Comparison of ENCODE assay signal across 19 cellular contexts in the genomic region with DNA sequence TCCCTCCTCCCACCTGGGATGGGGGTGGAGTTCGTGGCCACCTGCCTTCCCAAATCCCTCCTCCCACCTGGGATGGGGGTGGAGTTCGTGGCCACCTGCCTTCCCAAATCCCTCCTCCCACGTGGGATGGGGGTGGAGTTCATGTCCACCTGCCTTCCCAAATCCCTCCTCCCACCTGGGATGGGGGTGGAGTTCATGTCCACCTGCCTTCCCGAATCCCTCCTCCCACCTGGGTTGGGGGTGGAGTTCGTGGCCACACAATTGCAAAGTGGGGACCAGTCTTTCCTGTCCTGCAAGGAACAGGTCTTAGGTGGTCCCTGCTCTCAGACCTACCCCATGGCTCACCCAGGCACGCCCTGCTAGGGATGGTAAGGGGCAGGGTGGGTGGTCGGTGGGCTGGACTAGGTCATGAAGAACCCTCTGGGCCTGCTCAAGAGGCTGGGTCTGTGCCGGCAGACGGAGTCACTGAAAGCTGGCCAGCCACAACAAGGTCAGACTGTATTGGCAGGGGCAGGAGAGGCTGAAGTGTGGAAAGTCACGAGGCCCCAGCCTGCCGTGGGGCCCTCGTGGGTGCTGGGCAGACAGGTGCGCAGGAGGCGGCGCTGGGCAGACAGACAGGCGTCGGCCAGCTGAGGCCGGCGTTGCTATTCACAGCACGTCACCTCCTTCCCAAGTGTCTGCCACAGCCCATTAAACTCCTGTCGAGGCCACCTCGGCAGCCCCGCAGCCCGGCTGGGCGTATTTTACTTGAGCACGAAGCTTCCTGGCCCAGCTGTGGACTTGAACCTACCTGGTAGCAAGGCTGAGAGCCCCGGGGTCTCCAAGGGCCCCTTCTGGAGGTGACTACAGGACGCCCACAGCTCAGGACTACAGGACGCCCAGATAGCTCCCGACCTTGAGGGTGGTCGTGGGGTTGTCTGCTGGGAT. TPM values are rescaled to one million over a fixed set of nuclear protein-coding genes. Genes with fewer than 3 reads are reported as not detected.
DNase-seq lines count a peak whose midpoint lies in the region; ATAC-seq, FAIRE-seq and TF ChIP-seq lines count a peak whose summit lies in the region.
"Had no signal": no experiment of that assay in that cellular context is flagged by ENCODE, and none has a peak within 500 bp of the region (broad histone marks: within the 10 kb centered on the region; RNA-seq: fewer than 3 reads in every experiment).

No MANE protein-coding gene starts in this region.

- peak overlapping the region; percentile 9; the same call in 1 of the 2 replicates for H2BK20ac ChIP-seq in H1 (ENCODE audit: low read length)

- no TSS peak for BruUV-seq in HepG2 (replicated peaks; lab: Mats Ljungman, UMichigan)

- peak overlapping the region; percentile 65; the same call in 1 of the 2 replicates for H2BK15ac ChIP-seq in H1 (ENCODE audit: low read length)

- WGBS in right lobe of liver (ENCODE audit: insufficient coverage, low coverage, low lambda C conversion rate, missing lambda C conversion rate), result 30% methylated on average over 2 of the region's 31 CpGs
- WGBS in HepG2 (ENCODE audit: low lambda C conversion rate), result 49% methylated on average over 20 of the region's 31 CpGs
- WGBS in H1 (ENCODE audit: extremely low coverage in 1 of 2, insufficient coverage in 1 of 2, insufficient read length in 1 of 2, insufficient replicate concordance in 2 of 2, low coverage in 1 of 2, low lambda C conversion rate in 2 of 2, missing lambda C conversion rate in 1 of 2), 2 experiments, result 86% methylated on average over 31 of the region's 31 CpGs; no CpG with 5 or more reads in 1 of the 2 experiments
- 82% methylated on average over 19 of the region's 31 CpGs for WGBS in SK-N-SH (ENCODE audit: low lambda C conversion rate)

- POLR2A ChIA-PET in HepG2 (lab: Yijun Ruan, JAX) (no interaction called here), H1 (lab: Charles Lee; ENCODE audit: partially characterized antibody) (interaction anchor here (0.7 to 0.8 kb wide), 2 partner anchors 13 to 16 kb away, joined by 3 read pairs; no protein-coding TSS in a partner anchor), SK-N-SH (lab: Yijun Ruan, JAX) (no interaction called here)
- POLR2A ChIA-PET in activated CD8-positive, alpha-beta T cell treated with anti-CD3 and anti-CD28 coated beads for 36 hours (lab: Charles Lee), result no interaction called here

- H3K27me3 Mint-ChIP-seq in natural killer cell treated with Interleukin-12 subunit alpha and Interleukin-12 subunit beta and Interleukin-15 and Interleukin-18, amount 100 ng/mL, for 72 hours, result peaks cover 0 to 6% of the 10 kb centered on the region in 2 donors
- H3K27me3 Mint-ChIP-seq in activated CD8-positive, alpha-beta T cell treated with anti-CD3 and anti-CD28 coated beads for 36 hours, result peaks cover 12% of the 10 kb centered on the region

- H3K4me1 Mint-ChIP-seq in natural killer cell treated with Interleukin-12 subunit alpha and Interleukin-12 subunit beta and Interleukin-15 and Interleukin-18, amount 100 ng/mL, for 72 hours (ENCODE audit: low read depth in 2 of 2), result no peaks in the 10 kb centered on the region
- peaks cover 2% of the 10 kb centered on the region for H3K4me1 Mint-ChIP-seq in activated CD8-positive, alpha-beta T cell treated with anti-CD3 and anti-CD28 coated beads for 36 hours (ENCODE audit: low read depth)
- H3K4me1 Mint-ChIP-seq: stimulated activated naive CD8-positive, alpha-beta T cell treated with anti-CD3 and anti-CD28 coated beads, Interleukin-15, amount 100 ng/mL, for 72 hours had no signal

- H3K27ac ChIP-seq in right lobe of liver (no peak overlapping the region), HepG2 (ENCODE audit: extremely low read length, insufficient read depth, low read length) (no peak overlapping the region), H1 (ENCODE audit: low read depth, low read length) (no peak overlapping the region), SK-N-SH (ENCODE audit: low read depth in 2 of 2, low read length in 1 of 2) (no peak overlapping the region)
- H3K27ac ChIP-seq: colonic mucosa, heart right ventricle had no signal

- FAIRE-seq in HepG2 (lab: Jason Lieb, UNC) (no peak), H1 (lab: Jason Lieb, UNC) (peak; percentile 97)
- FAIRE-seq: endometrium had no signal

- ATAC-seq in right lobe of liver (no peak), HepG2 (no peak), GM21723 (IDR thresholded peaks at IDR 0.05; ENCODE audit: unreplicated experiment) (no peak)
- no peak for ATAC-seq in natural killer cell treated with Interleukin-12 subunit alpha and Interleukin-12 subunit beta and Interleukin-15 and Interleukin-18, amount 100 ng/mL, for 72 hours
- no peak for ATAC-seq in activated CD8-positive, alpha-beta T cell treated with anti-CD3 and anti-CD28 coated beads for 36 hours
- ATAC-seq: CD8-positive, alpha-beta T cell; heart right ventricle; stimulated activated naive CD8-positive, alpha-beta T cell treated with anti-CD3 and anti-CD28 coated beads, Interleukin-15, amount 100 ng/mL, for 72 hours had no signal

- intact Hi-C loops in right lobe of liver (cut with DNase I), result no loop called here
- intact Hi-C loops in HepG2 (cut with micrococcal nuclease; ENCODE audit: unreplicated experiment), result no loop called here
- intact Hi-C loops in activated CD8-positive, alpha-beta T cell treated with anti-CD3 and anti-CD28 coated beads for 36 hours (cut with micrococcal nuclease), result no loop called here

- no peak overlapping the region for H3K14ac ChIP-seq in H1 (ENCODE audit: insufficient read length)

- no peak for TF ChIP-seq EP300 in HepG2 (IDR thresholded peaks at IDR 0.05; ENCODE audit: low read depth in 2 of 2, low read length in 2 of 2)
- no peak for TF ChIP-seq EP300 in HepG2 (CRISPR knock-in tag; IDR thresholded peaks at IDR 0.05; ENCODE audit: borderline replicate concordance)
- TF ChIP-seq EP300 in H1 (IDR thresholded peaks at IDR 0.05; ENCODE audit: borderline replicate concordance in 1 of 2, low read depth in 2 of 2, low read length in 2 of 2), result no peak
- no peak for TF ChIP-seq EP300 in SK-N-SH (IDR thresholded peaks at IDR 0.05; ENCODE audit: borderline replicate concordance in 1 of 2, low read depth in 1 of 2, low read length in 1 of 2)

- no peaks in the 10 kb centered on the region for H3K36me3 Mint-ChIP-seq in natural killer cell treated with Interleukin-12 subunit alpha and Interleukin-12 subunit beta and Interleukin-15 and Interleukin-18, amount 100 ng/mL, for 72 hours
- H3K36me3 Mint-ChIP-seq in activated CD8-positive, alpha-beta T cell treated with anti-CD3 and anti-CD28 coated beads for 36 hours (ENCODE audit: low read depth), result no peaks in the 10 kb centered on the region
- H3K36me3 Mint-ChIP-seq: CD8-positive, alpha-beta T cell had no signal

- peak overlapping the region; percentile 71 for H3K18ac ChIP-seq in H1 (ENCODE audit: extremely low read depth, low read length)

- TF ChIP-seq CTCF in right lobe of liver (IDR thresholded peaks at IDR 0.05) (no peak), HepG2 (CRISPR knock-in tag; IDR thresholded peaks at IDR 0.05) (no peak), H1 (IDR thresholded peaks at IDR 0.05; ENCODE audit: control extremely low read depth in 1 of 3, insufficient read depth in 1 of 3, low read depth in 1 of 3, low read length in 3 of 3) (no peak), SK-N-SH (IDR thresholded peaks at IDR 0.05) (no peak)
- TF ChIP-seq CTCF in activated CD8-positive, alpha-beta T cell treated with anti-CD3 and anti-CD28 coated beads for 36 hours (IDR thresholded peaks at IDR 0.05), result no peak

- TF ChIP-seq POLR2A in right lobe of liver (IDR thresholded peaks at IDR 0.05) (no peak), HepG2 (IDR thresholded peaks at IDR 0.05; ENCODE audit: insufficient read depth in 1 of 2, low read depth in 2 of 2, low read length in 2 of 2) (no peak), H1 (IDR thresholded peaks at IDR 0.05; ENCODE audit: control extremely low read depth in 1 of 2, low read depth in 2 of 2, low read length in 2 of 2) (no peak)

- peaks cover 20% of the 10 kb centered on the region for H3K79me1 ChIP-seq in H1 (ENCODE audit: low read depth, low read length)

- H3K27ac Mint-ChIP-seq in natural killer cell treated with Interleukin-12 subunit alpha and Interleukin-12 subunit beta and Interleukin-15 and Interleukin-18, amount 100 ng/mL, for 72 hours, result no peak overlapping the region
- no peak overlapping the region for H3K27ac Mint-ChIP-seq in activated CD8-positive, alpha-beta T cell treated with anti-CD3 and anti-CD28 coated beads for 36 hours
- H3K27ac Mint-ChIP-seq: CD8-positive, alpha-beta T cell; stimulated activated naive CD8-positive, alpha-beta T cell treated with anti-CD3 and anti-CD28 coated beads, Interleukin-15, amount 100 ng/mL, for 72 hours had no signal

- H3K9me3 ChIP-seq in right lobe of liver, result no peaks in the 10 kb centered on the region
- H3K9me3 ChIP-seq in HepG2 (ENCODE audit: low read length), result no peaks in the 10 kb centered on the region
- no peaks in the 10 kb centered on the region for H3K9me3 ChIP-seq in H1 (ENCODE audit: insufficient read depth in 2 of 2, low read depth in 1 of 2, low read length in 1 of 2)
- H3K9me3 ChIP-seq in SK-N-SH, result no peaks in the 10 kb centered on the region
- H3K9me3 ChIP-seq: colonic mucosa, heart right ventricle, upper lobe of left lung had no signal

- H2BK12ac ChIP-seq in H1 (ENCODE audit: low read depth, low read length), result no peak overlapping the region; the same call in 1 of the 2 replicates

- no peak overlapping the region for H3K56ac ChIP-seq in H1 (replicated peaks; ENCODE audit: insufficient read length, low read depth, low read length)

- H3K23ac ChIP-seq in H1 (ENCODE audit: insufficient read length), result no peak overlapping the region

- H3K4me3 ChIP-seq in right lobe of liver (no peak overlapping the region), HepG2 (replicated peaks in 1 of 3; ENCODE audit: insufficient read depth in 1 of 3, low read depth in 2 of 3, low read length in 3 of 3) (no peak overlapping the region), H1 (ENCODE audit: extremely low read depth in 1 of 4, insufficient read depth in 2 of 4, low read depth in 3 of 4, low read length in 4 of 4) (no peak overlapping the region), SK-N-SH (ENCODE audit: low read depth in 2 of 2, low read length in 1 of 2) (no peak overlapping the region)
- H3K4me3 ChIP-seq: colonic mucosa, heart right ventricle, upper lobe of left lung had no signal

- peak overlapping the region; percentile 77 for H2BK120ac ChIP-seq in H1 (replicated peaks; ENCODE audit: low read depth, low read length)

- peak overlapping the region; percentile 84 for H4K91ac ChIP-seq in H1 (replicated peaks; ENCODE audit: insufficient read length, low read length)

- H3K79me2 ChIP-seq in HepG2 (ENCODE audit: insufficient read depth, low read length) (no peaks in the 10 kb centered on the region), H1 (ENCODE audit: control insufficient read depth in 1 of 2, insufficient read depth in 2 of 2, low read length in 2 of 2) (peaks cover 0 to 10% of the 10 kb centered on the region in 2 experiments; a peak in 1 of 4 replicates), SK-N-SH (ENCODE audit: insufficient read depth) (no peaks in the 10 kb centered on the region)

- H3K36me3 ChIP-seq in right lobe of liver (no peaks in the 10 kb centered on the region), HepG2 (replicated peaks in 1 of 2; ENCODE audit: control insufficient read depth in 1 of 2, insufficient read depth in 2 of 2, low read length in 2 of 2) (no peaks in the 10 kb centered on the region), H1 (ENCODE audit: control insufficient read depth in 2 of 4, insufficient read depth in 4 of 4, low read length in 3 of 4) (peaks cover 2 to 18% (median 7%) of the 10 kb centered on the region in 4 experiments; a peak in 4 of 8 replicates), SK-N-SH (replicated peaks in 1 of 2; ENCODE audit: control insufficient read depth in 1 of 2, insufficient read depth in 2 of 2, low read length in 1 of 2) (no peaks in the 10 kb centered on the region)
- H3K36me3 ChIP-seq: colonic mucosa, heart right ventricle, upper lobe of left lung had no signal

- no peak overlapping the region for H2AK5ac ChIP-seq in H1 (ENCODE audit: low read depth, low read length)

- H3K4ac ChIP-seq in H1 (replicated peaks; ENCODE audit: insufficient read length, low read depth, low read length), result no peak overlapping the region

- no peaks in the 10 kb centered on the region for H3F3A ChIP-seq in SK-N-SH (replicated peaks; ENCODE audit: insufficient read depth)

- H2AFZ ChIP-seq in HepG2 (ENCODE audit: low read length) (no peak overlapping the region), H1 (ENCODE audit: low read length) (no peak overlapping the region), SK-N-SH (ENCODE audit: low read depth) (no peak overlapping the region)

- no peaks in the 10 kb centered on the region for H3K27me3 ChIP-seq in right lobe of liver
- peaks cover 7 to 32% of the 10 kb centered on the region in 2 experiments; a peak in 4 of 5 replicates for H3K27me3 ChIP-seq in HepG2 (ENCODE audit: control insufficient read depth in 1 of 2, insufficient read depth in 2 of 2, low read length in 2 of 2)
- peaks cover 0 to 3% (median 0%) of the 10 kb centered on the region in 4 experiments; a peak in 2 of 7 replicates for H3K27me3 ChIP-seq in H1 (replicated peaks in 1 of 4; ENCODE audit: control insufficient read depth in 3 of 4, extremely low read depth in 1 of 4, insufficient read depth in 3 of 4, low read length in 3 of 4)
- H3K27me3 ChIP-seq in SK-N-SH (ENCODE audit: insufficient read depth), result no peaks in the 10 kb centered on the region

- H3K4me1 ChIP-seq in right lobe of liver (peaks cover 0 to 34% (median 11%) of the 10 kb centered on the region in 4 donors), HepG2 (ENCODE audit: insufficient read depth, low read length) (peaks cover 17% of the 10 kb centered on the region), H1 (replicated peaks in 1 of 4; ENCODE audit: control insufficient read depth in 3 of 4, insufficient read depth in 4 of 4, low read length in 3 of 4) (peaks cover 2 to 34% (median 20%) of the 10 kb centered on the region in 4 experiments), SK-N-SH (ENCODE audit: control insufficient read depth in 1 of 2, insufficient read depth in 2 of 2, low read depth in 1 of 2, low read length in 1 of 2) (peaks cover 0 to 9% of the 10 kb centered on the region in 2 experiments; a peak in 1 of 4 replicates)
- H3K4me1 ChIP-seq: colonic mucosa had no signal

- no peaks in the 10 kb centered on the region for H3K9me3 Mint-ChIP-seq in natural killer cell treated with Interleukin-12 subunit alpha and Interleukin-12 subunit beta and Interleukin-15 and Interleukin-18, amount 100 ng/mL, for 72 hours
- no peaks in the 10 kb centered on the region for H3K9me3 Mint-ChIP-seq in activated CD8-positive, alpha-beta T cell treated with anti-CD3 and anti-CD28 coated beads for 36 hours
- H3K9me3 Mint-ChIP-seq: CD8-positive, alpha-beta T cell; stimulated activated naive CD8-positive, alpha-beta T cell treated with anti-CD3 and anti-CD28 coated beads, Interleukin-15, amount 100 ng/mL, for 72 hours had no signal

- CTCF ChIA-PET in HepG2 (lab: Yijun Ruan, JAX; ENCODE audit: low intra/inter-chr PET ratio, low total read pairs), result no interaction called here
- CTCF ChIA-PET in H1 (lab: Charles Lee; ENCODE audit: partially characterized antibody), result interaction anchor here (0.8 to 3.8 kb wide), 3 partner anchors 12 to 111 kb away, joined by 3 to 18 read pairs (median 3); no protein-coding TSS in a partner anchor
- CTCF ChIA-PET in activated CD8-positive, alpha-beta T cell treated with anti-CD3 and anti-CD28 coated beads for 36 hours (lab: Charles Lee), result no interaction called here
- CTCF ChIA-PET in SK-N-SH (lab: Yijun Ruan, JAX), result interaction anchor here (0.6 kb wide), 1 partner anchor 14 kb away, joined by 3 read pairs; no protein-coding TSS in a partner anchor

- H2BK5ac ChIP-seq in H1 (ENCODE audit: low read depth, low read length), result peak overlapping the region; percentile 76

- DNase-seq in right lobe of liver (peak in 2 of 3 donors; percentile 44), HepG2 (ENCODE audit: low spot score) (no peak), H1 (ENCODE audit: low read depth in 1 of 2, low spot score in 2 of 2) (peak in 1 of 2 experiments; percentile 76), SK-N-SH (no peak)
- DNase-seq in natural killer cell treated with Interleukin-12 subunit alpha and Interleukin-12 subunit beta and Interleukin-15 and Interleukin-18, amount 100 ng/mL, for 72 hours (ENCODE audit: low spot score), result peak; percentile 57
- no peak for DNase-seq in activated naive CD4-positive, alpha-beta T cell (lab: John Stamatoyannopoulos, UW)
- no peak for DNase-seq in activated CD8-positive, alpha-beta T cell treated with anti-CD3 and anti-CD28 coated beads for 36 hours
- DNase-seq: activated CD4-positive, alpha-beta T cell treated with anti-CD3 and anti-CD28 coated beads, Interleukin-2, amount 50 U/mL, for 4 hours; activated naive CD4-positive, alpha-beta T cell treated with anti-CD3 and anti-CD28 coated beads, Interleukin-2, amount 50 U/mL, for 16 hours; CD8-positive, alpha-beta T cell; colonic mucosa; EL; heart right ventricle; NCI-H1436 treated with DMSO at 0.1 percent for 48 hours; NCI-H446; stimulated activated naive CD8-positive, alpha-beta T cell treated with anti-CD3 and anti-CD28 coated beads, Interleukin-15, amount 100 ng/mL, for 72 hours had no signal

- H3K23me2 ChIP-seq in H1 (ENCODE audit: low read depth, low read length), result peaks cover 9% of the 10 kb centered on the region; the same call in 1 of the 2 replicates

- H4K20me1 ChIP-seq in HepG2 (ENCODE audit: insufficient read depth, low read length), result no peaks in the 10 kb centered on the region
- H4K20me1 ChIP-seq in H1 (replicated peaks in 1 of 2; ENCODE audit: control insufficient read depth in 1 of 2, insufficient read depth in 2 of 2, low read length in 2 of 2), result peaks cover 0 to 18% of the 10 kb centered on the region in 2 experiments
- H4K20me1 ChIP-seq in SK-N-SH (ENCODE audit: insufficient read depth), result no peaks in the 10 kb centered on the region

- H3K4me2 ChIP-seq in HepG2 (ENCODE audit: low read depth, low read length) (no peak overlapping the region), H1 (ENCODE audit: insufficient read depth in 1 of 2, low read depth in 2 of 2, low read length in 2 of 2) (no peak overlapping the region; a peak in 1 of 4 replicates), SK-N-SH (no peak overlapping the region)

- H3K9me2 ChIP-seq in SK-N-SH, result no peaks in the 10 kb centered on the region

- H3K4me3 Mint-ChIP-seq in natural killer cell treated with Interleukin-12 subunit alpha and Interleukin-12 subunit beta and Interleukin-15 and Interleukin-18, amount 100 ng/mL, for 72 hours, result no peak overlapping the region
- H3K4me3 Mint-ChIP-seq in activated CD8-positive, alpha-beta T cell treated with anti-CD3 and anti-CD28 coated beads for 36 hours, result no peak overlapping the region
- H3K4me3 Mint-ChIP-seq: CD8-positive, alpha-beta T cell; stimulated activated naive CD8-positive, alpha-beta T cell treated with anti-CD3 and anti-CD28 coated beads, Interleukin-15, amount 100 ng/mL, for 72 hours had no signal

- H4K8ac ChIP-seq in H1 (ENCODE audit: extremely low read depth, insufficient read depth, low read length), result peak overlapping the region; percentile 38; the same call in 1 of the 2 replicates

- in situ Hi-C loops in HepG2 (cut with HindIII; ENCODE audit: extremely low pct_ligation_motif_present, low pct_unique_long_range_greater_than_20kb), result no loop called here

- no peak for TF ChIP-seq RAD21 in HepG2 (CRISPR knock-in tag; IDR thresholded peaks at IDR 0.05)
- TF ChIP-seq RAD21 in H1 (IDR thresholded peaks at IDR 0.05 in 1 of 2, conservative IDR thresholded peaks at IDR 0.05 in 1 of 2; ENCODE audit: low read depth in 2 of 2, low read length in 2 of 2), result no peak
- no peak for TF ChIP-seq RAD21 in SK-N-SH (IDR thresholded peaks at IDR 0.05; ENCODE audit: low read length)

- H4K5ac ChIP-seq in H1 (ENCODE audit: insufficient read length, low read depth, low read length), result no peak overlapping the region

- H3K9ac ChIP-seq in HepG2 (ENCODE audit: insufficient read depth, low read depth, low read length), result no peak overlapping the region
- H3K9ac ChIP-seq in H1 (replicated peaks in 1 of 4; ENCODE audit: extremely low read depth in 1 of 4, low read depth in 3 of 4, low read length in 3 of 4), result no peak overlapping the region
- H3K9ac ChIP-seq in SK-N-SH, result no peak overlapping the region

RNA-seq across cellular contexts. Expression of a gene that starts 4.1 kb away (rescaled TPM):
- total RNA-seq in right lobe of liver, result 10 to 100 TPM in 2 of 6 experiments, 1 to 10 TPM in 3, under 1 TPM in 1; 0.54 to 11.6 (median 8.2) TPM
- total RNA-seq in HepG2 (2016; rRNA removed; fragmentation: Illumina TruSeq; extraction: Trizol), result 0.44 TPM in 1 of 2 replicates, not detected in the other
- total RNA-seq in HepG2 (2016; cell fraction: cytosol; rRNA removed; fragmentation: Illumina TruSeq; extraction: Trizol; ENCODE audit: low read depth), result not detected in 2 replicates
- total RNA-seq in HepG2 (2016; cell fraction: insoluble cytoplasmic fraction; rRNA removed; fragmentation: Illumina TruSeq; extraction: Trizol), result not detected in 2 replicates
- total RNA-seq in HepG2 (2016; cell fraction: membrane; rRNA removed; fragmentation: Illumina TruSeq; extraction: Trizol), result 0.38 TPM in 1 of 2 replicates, not detected in the other
- not detected in 2 replicates for total RNA-seq in HepG2 (2016; cell fraction: nucleus; rRNA removed; fragmentation: Illumina TruSeq; extraction: Trizol)
- polyA plus RNA-seq in HepG2 (2011; rRNA removed), result 0.56 and 0.69 TPM in 2 replicates
- 0.09 and 0.66 TPM in 2 replicates for polyA plus RNA-seq in HepG2 (2011; cell fraction: cytosol; rRNA removed)
- 1.3 and 3.3 TPM in 2 replicates for polyA plus RNA-seq in HepG2 (2011; cell fraction: nucleus; rRNA removed)
- 0.17 TPM in 1 of 2 replicates, not detected in the other for polyA plus RNA-seq in HepG2 (2012)
- 0.03 and 0.17 TPM in 2 replicates for polyA plus RNA-seq in HepG2 (2016; cell fraction: cytosol; fragmentation: Illumina TruSeq; extraction: Trizol; ENCODE audit: low read depth)
- polyA plus RNA-seq in HepG2 (2016; cell fraction: insoluble cytoplasmic fraction; fragmentation: Illumina TruSeq; extraction: Trizol; ENCODE audit: low read depth), result not detected in 2 replicates
- 0.03 TPM in 1 of 2 replicates, not detected in the other for polyA plus RNA-seq in HepG2 (2016; cell fraction: membrane; fragmentation: Illumina TruSeq; extraction: Trizol; ENCODE audit: low read depth)
- polyA plus RNA-seq in HepG2 (2016; cell fraction: nucleus; fragmentation: Illumina TruSeq; extraction: Trizol; ENCODE audit: insufficient read depth, low read depth), result not detected in 2 replicates
- polyA minus RNA-seq in HepG2 (2011; rRNA and poly(A)+ RNA removed; ENCODE audit: low replicate concordance), result 0.09 and 4.0 TPM in 2 replicates
- 0.53 and 1.8 TPM in 2 replicates for polyA minus RNA-seq in HepG2 (2011; cell fraction: cytosol; rRNA and poly(A)+ RNA removed)
- polyA minus RNA-seq in HepG2 (2011; cell fraction: nucleus; rRNA and poly(A)+ RNA removed), result 0.12 and 2.4 TPM in 2 replicates
- 16.7 and 19.3 TPM in 2 replicates for total RNA-seq in H1 (2021; fragmentation: NEBNext Ultra II Directional; extraction: Animal tissue kit (Norgen Biotek cat#: 25700))
- polyA plus RNA-seq in H1 (2011; rRNA removed), result 7.5 and 10.4 TPM in 2 replicates
- 8.2 TPM for polyA plus RNA-seq in H1 (2011; cell fraction: cytosol; rRNA removed)
- 24.2 TPM for polyA plus RNA-seq in H1 (2011; cell fraction: nucleus; rRNA removed)
- polyA plus RNA-seq in H1 (2012, experiment 1 of 2), result 10.6 to 18.0 TPM (median 14.3 TPM) in 4 replicates
- 7.0 TPM for polyA plus RNA-seq in H1 (2012, experiment 2 of 2)
- polyA plus RNA-seq in H1 (2013, experiment 1 of 2), result 6.2 TPM
- 5.8 TPM for polyA plus RNA-seq in H1 (2013, experiment 2 of 2)
- polyA minus RNA-seq in H1 (2011; rRNA and poly(A)+ RNA removed), result 14.2 and 17.3 TPM in 2 replicates
- 9.8 TPM for polyA minus RNA-seq in H1 (2011; cell fraction: cytosol; rRNA and poly(A)+ RNA removed)
- polyA minus RNA-seq in H1 (2011; cell fraction: nucleus; rRNA and poly(A)+ RNA removed), result 27.6 TPM
- total RNA-seq in natural killer cell treated with Interleukin-12 subunit alpha and Interleukin-12 subunit beta and Interleukin-15 and Interleukin-18, amount 100 ng/mL, for 72 hours, result under 1 TPM; 0.05 to 0.36 TPM
- total RNA-seq in activated CD8-positive, alpha-beta T cell treated with anti-CD3 and anti-CD28 coated beads for 36 hours, result not detected
- 1.4 TPM in 2 replicates for polyA plus RNA-seq in SK-N-SH (2012; rRNA removed)
- 0.26 and 0.76 TPM in 2 replicates for polyA plus RNA-seq in SK-N-SH (2012; cell fraction: cytosol; rRNA removed)
- 3.6 and 6.5 TPM in 2 replicates for polyA plus RNA-seq in SK-N-SH (2012; cell fraction: nucleus; rRNA removed)
- total RNA-seq: CD8-positive, alpha-beta T cell had no signal

Comparison
In these comparisons a context has a peak if more than half of its experiments do, and no peak if none do; other contexts are left out.
1. DNase-seq: peak in right lobe of liver (2 of 3) and natural killer cell treated with Interleukin-12 subunit alpha and Interleukin-12 subunit beta and Interleukin-15 and Interleukin-18, amount 100 ng/mL, for 72 hours (single experiment); none in HepG2 (single experiment), activated naive CD4-positive, alpha-beta T cell (0 of 4), activated CD8-positive, alpha-beta T cell treated with anti-CD3 and anti-CD28 coated beads for 36 hours (single experiment) and SK-N-SH (single experiment).
2. CTCF ChIA-PET loops: an anchor here in H1 (0.8 to 3.8 kb wide) and SK-N-SH (0.6 kb wide); none called in HepG2 and activated CD8-positive, alpha-beta T cell treated with anti-CD3 and anti-CD28 coated beads for 36 hours.